In the genomic region with DNA sequence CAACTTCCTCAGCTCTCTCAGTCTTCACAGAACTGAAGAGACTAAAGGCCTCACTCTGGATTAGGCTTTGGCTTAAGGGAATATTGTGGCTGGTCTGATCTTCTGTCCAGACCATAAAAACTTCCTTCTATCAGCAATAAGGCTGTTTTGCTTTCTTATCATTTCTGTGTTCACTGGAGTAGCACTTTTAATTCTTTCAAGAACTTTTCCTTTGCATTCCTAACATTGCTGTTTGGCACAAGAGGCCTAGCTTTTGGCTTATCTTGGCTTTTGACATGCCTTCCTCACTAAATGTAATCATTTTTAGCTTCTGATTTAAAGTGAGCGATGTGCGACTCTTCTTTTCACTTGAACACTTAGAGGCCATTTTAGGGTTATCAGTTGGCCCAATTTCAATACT, we compare ENCODE assay signal across 23 cellular contexts.
A peak's percentile ranks its signal among the peaks of the same experiment; 100 is the strongest.
DNase-seq lines count a peak whose midpoint lies in the region; ATAC-seq, FAIRE-seq and TF ChIP-seq lines count a peak whose summit lies in the region.
"Had no signal": no experiment of that assay in that cellular context is flagged by ENCODE, and none has a peak within 500 bp of the region (broad histone marks: within the 10 kb centered on the region; RNA-seq: fewer than 3 reads in every experiment).

No MANE protein-coding gene starts in this region.

- H4K20me1 ChIP-seq in astrocyte (ENCODE audit: insufficient read depth, low read length) = no peaks in the 10 kb centered on the region

- no peak overlapping the region for H3K27ac ChIP-seq in astrocyte (ENCODE audit: low read depth, low read length)
- H3K27ac ChIP-seq: Peyer's patch had no signal

- peak; percentile 18 for DNase-seq in ELF-1 (ENCODE audit: low read depth, low spot score)
- DNase-seq in astrocyte (ENCODE audit: low read depth) = peak; percentile 47
- peak; percentile 5 for DNase-seq in iris pigment epithelial cell (ENCODE audit: low read depth)
- no peak for DNase-seq in progenitor cell of endocrine pancreas (ENCODE audit: low spot score, unreplicated experiment)
- no peak for DNase-seq in 8988T
- DNase-seq: BE2C; CD4-positive, CD25-positive, alpha-beta regulatory T cell; COR-L47; DMS 273 treated with DMSO at 0.1 percent for 48 hours; GDM1; Kasumi-1; MG63; NCI-H1048; NCI-H1436 treated with DMSO at 0.1 percent for 48 hours; NCI-H2029 treated with DMSO at 0.1 percent for 48 hours; NCI-H2171 treated with DMSO at 0.1 percent for 48 hours; NCI-H748 treated with DMSO at 0.1 percent for 48 hours; NK-92 treated with Interleukin-12 subunit alpha and Interleukin-12 subunit beta, amount 100 ng/mL, for 24 hours; Peyer's patch had no signal

- no peak overlapping the region for H3K4me3 ChIP-seq in astrocyte (ENCODE audit: insufficient read depth, low read depth, low read length)
- H3K4me3 ChIP-seq: HAP-1, MG63, Peyer's patch had no signal

- H3K9ac ChIP-seq in astrocyte (ENCODE audit: low read length) = no peak overlapping the region

- no peak overlapping the region for H3K4me2 ChIP-seq in astrocyte (ENCODE audit: low read length)

- FAIRE-seq in astrocyte (lab: Jason Lieb, UNC) = no peak
- FAIRE-seq: A204.1 had no signal

- H3K36me3 ChIP-seq in astrocyte (ENCODE audit: insufficient read depth, low read length) = no peaks in the 10 kb centered on the region
- H3K36me3 ChIP-seq: BE2C, HAP-1, MG63, Peyer's patch had no signal

- TF ChIP-seq CTCF in astrocyte (IDR thresholded peaks at IDR 0.05; ENCODE audit: insufficient read depth, low read depth, low read length) (no peak), progenitor cell of endocrine pancreas (IDR thresholded peaks at IDR 0.05; ENCODE audit: unreplicated experiment) (no peak)

- H3K4me1 ChIP-seq in astrocyte (ENCODE audit: insufficient read depth, low read length) = no peaks in the 10 kb centered on the region
- H3K4me1 ChIP-seq: BE2C, HAP-1, Peyer's patch had no signal

- ATAC-seq in HG03196 (IDR thresholded peaks at IDR 0.05; ENCODE audit: unreplicated experiment) (no peak), GM21526 (IDR thresholded peaks at IDR 0.05; ENCODE audit: low FRiP score, unreplicated experiment) (no peak)

- no peaks in the 10 kb centered on the region for H3K27me3 ChIP-seq in astrocyte (ENCODE audit: insufficient read depth, low read length)
- H3K27me3 ChIP-seq: BE2C, MG63, Peyer's patch had no signal

- H3K9me3 ChIP-seq in astrocyte (ENCODE audit: insufficient read depth, low read depth, low read length) = no peaks in the 10 kb centered on the region
- H3K9me3 ChIP-seq: BE2C, HAP-1, MG63, Peyer's patch had no signal

- peak overlapping the region; percentile 38 for H3K27ac Mint-ChIP-seq in astrocyte (ENCODE audit: unreplicated experiment)
- peak overlapping the region; percentile 15 for H3K27ac Mint-ChIP-seq in progenitor cell of endocrine pancreas
- H3K27ac Mint-ChIP-seq: CD4-positive, CD25-positive, alpha-beta regulatory T cell had no signal

- peaks cover 6% of the 10 kb centered on the region for H3K36me3 Mint-ChIP-seq in astrocyte (ENCODE audit: low read depth, unreplicated experiment)
- peaks cover 4% of the 10 kb centered on the region for H3K36me3 Mint-ChIP-seq in progenitor cell of endocrine pancreas (ENCODE audit: insufficient read depth)

- no peak overlapping the region for H2AFZ ChIP-seq in astrocyte (ENCODE audit: low read depth, low read length)

- H3K27me3 Mint-ChIP-seq in astrocyte (ENCODE audit: low read depth, unreplicated experiment) (no peaks in the 10 kb centered on the region), progenitor cell of endocrine pancreas (no peaks in the 10 kb centered on the region)
- H3K27me3 Mint-ChIP-seq: CD4-positive, CD25-positive, alpha-beta regulatory T cell had no signal

- H3K4me3 Mint-ChIP-seq in astrocyte (ENCODE audit: unreplicated experiment) = no peak overlapping the region
- no peak overlapping the region for H3K4me3 Mint-ChIP-seq in progenitor cell of endocrine pancreas (ENCODE audit: low read depth)
- H3K4me3 Mint-ChIP-seq: CD4-positive, CD25-positive, alpha-beta regulatory T cell had no signal

- H3K4me1 Mint-ChIP-seq in astrocyte (ENCODE audit: low read depth, unreplicated experiment) = peaks cover 6% of the 10 kb centered on the region
- no peaks in the 10 kb centered on the region for H3K4me1 Mint-ChIP-seq in progenitor cell of endocrine pancreas (ENCODE audit: low read depth)
- H3K4me1 Mint-ChIP-seq: CD4-positive, CD25-positive, alpha-beta regulatory T cell had no signal

- H3K79me2 ChIP-seq in astrocyte (ENCODE audit: insufficient read depth, low read length) = no peaks in the 10 kb centered on the region

- no peaks in the 10 kb centered on the region for H3K9me3 Mint-ChIP-seq in astrocyte (ENCODE audit: unreplicated experiment)
- H3K9me3 Mint-ChIP-seq in progenitor cell of endocrine pancreas (ENCODE audit: low read depth) = no peaks in the 10 kb centered on the region

Comparison
In these comparisons a context has a peak if more than half of its experiments do, and no peak if none do; other contexts are left out.
1. DNase-seq: peak in ELF-1 (single experiment), astrocyte (single experiment) and iris pigment epithelial cell (single experiment); none in progenitor cell of endocrine pancreas (single experiment) and 8988T (single experiment).